Comparison of ENCODE assay signal across 10 cellular contexts in the genomic region with DNA sequence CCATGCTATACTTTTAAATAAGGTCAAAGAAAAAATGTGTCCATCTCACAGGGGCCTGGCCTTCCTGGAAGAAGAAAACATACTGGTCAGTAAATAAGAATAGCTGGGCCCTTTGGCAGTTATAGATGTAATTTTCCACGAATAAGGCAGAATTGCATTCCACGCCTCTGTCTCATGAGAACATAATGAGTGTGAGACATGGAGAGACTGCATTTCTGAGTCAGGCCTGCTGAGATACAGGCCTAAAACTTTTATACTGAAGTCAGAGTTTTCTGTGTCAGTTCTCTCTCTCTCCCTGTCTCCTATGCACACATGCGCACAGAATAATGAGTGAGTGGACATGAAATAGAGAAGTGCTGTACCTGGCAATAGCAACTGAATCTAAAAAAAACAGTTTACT. TPM values are rescaled to one million over a fixed set of nuclear protein-coding genes. Genes with fewer than 3 reads are reported as not detected.
DNase-seq lines count a peak whose midpoint lies in the region; ATAC-seq and TF ChIP-seq lines count a peak whose summit lies in the region.
"Had no signal": no experiment of that assay in that cellular context is flagged by ENCODE, and none has a peak within 500 bp of the region (broad histone marks: within the 10 kb centered on the region; RNA-seq: fewer than 3 reads in every experiment).

No MANE protein-coding gene starts in this region.

- H3K27ac Mint-ChIP-seq in mesothelial cell of epicardium = peak overlapping the region; percentile 51
- H3K27ac Mint-ChIP-seq: neural progenitor cell had no signal

- H3K4me3 Mint-ChIP-seq in mesothelial cell of epicardium = no peak overlapping the region
- H3K4me3 Mint-ChIP-seq: neural progenitor cell had no signal

- TF ChIP-seq CTCF in mesothelial cell of epicardium (IDR thresholded peaks at IDR 0.05; ENCODE audit: unreplicated experiment) = no peak
- TF ChIP-seq CTCF in vagina (IDR thresholded peaks at IDR 0.05) = no peak

- peaks cover 2% of the 10 kb centered on the region; the same call in 1 of the 2 replicates for H3K9me3 ChIP-seq in MG63
- no peaks in the 10 kb centered on the region for H3K9me3 ChIP-seq in vagina

- DNase-seq in MG63 (peak; percentile 56), dedifferentiated amniotic fluid mesenchymal stem cell (ENCODE audit: extremely low spot score) (peak; percentile 94), mesothelial cell of epicardium (ENCODE audit: low spot score in 2 of 2, unreplicated experiment in 2 of 2) (no peak), vagina (ENCODE audit: extremely low spot score in 2 of 2) (no peak)
- DNase-seq: SW 1271 had no signal

- intact Hi-C loops in vagina (cut with DNase I) = no loop called here

- H3K4me3 ChIP-seq in MG63 = no peak overlapping the region
- H3K4me3 ChIP-seq in vagina = no peak overlapping the region
- H3K4me3 ChIP-seq: cardiac muscle cell, neural progenitor cell had no signal

- H3K9me3 Mint-ChIP-seq in mesothelial cell of epicardium = peaks cover 2% of the 10 kb centered on the region

- H3K27ac ChIP-seq in vagina = peak overlapping the region; percentile 75
- H3K27ac ChIP-seq: cardiac muscle cell, neural progenitor cell had no signal

- H3K4me1 ChIP-seq in vagina = peaks cover 24% of the 10 kb centered on the region
- H3K4me1 ChIP-seq: neural progenitor cell had no signal

- H3K27me3 ChIP-seq in MG63 (no peaks in the 10 kb centered on the region), vagina (no peaks in the 10 kb centered on the region)
- H3K27me3 ChIP-seq: cardiac muscle cell, neural progenitor cell had no signal

- peaks cover 8% of the 10 kb centered on the region for H3K4me1 Mint-ChIP-seq in mesothelial cell of epicardium
- H3K4me1 Mint-ChIP-seq: neural progenitor cell had no signal

- peaks cover 3% of the 10 kb centered on the region; the same call in 1 of the 2 replicates for H3K36me3 ChIP-seq in MG63
- no peaks in the 10 kb centered on the region for H3K36me3 ChIP-seq in vagina
- H3K36me3 ChIP-seq: cardiac muscle cell, neural progenitor cell had no signal

- no peak for TF ChIP-seq POLR2A in vagina (IDR thresholded peaks at IDR 0.05)

- no peaks in the 10 kb centered on the region for H3K36me3 Mint-ChIP-seq in mesothelial cell of epicardium
- H3K36me3 Mint-ChIP-seq: neural progenitor cell had no signal

- no peaks in the 10 kb centered on the region for H3K27me3 Mint-ChIP-seq in mesothelial cell of epicardium (ENCODE audit: low read depth)

- ATAC-seq in GM18870 (IDR thresholded peaks at IDR 0.05; ENCODE audit: unreplicated experiment) (no peak), GM21515 (IDR thresholded peaks at IDR 0.05; ENCODE audit: unreplicated experiment) (no peak), GM18517 (IDR thresholded peaks at IDR 0.05; ENCODE audit: unreplicated experiment) (no peak)

RNA-seq across cellular contexts. Expression of a gene that starts 20.4 kb away (rescaled TPM):
- total RNA-seq in MG63 (2014; rRNA removed; shearing (Covaris generic); ENCODE audit: low replicate concordance) = 0.82 and 1.4 TPM in 2 replicates
- total RNA-seq in mesothelial cell of epicardium (10.8 to 13.6 TPM (median 13.3 TPM) in 3 replicates), vagina (79.6 TPM)

Comparison
In these comparisons a context has a peak if more than half of its experiments do, and no peak if none do; other contexts are left out.
1. DNase-seq: peak in MG63 (single experiment) and dedifferentiated amniotic fluid mesenchymal stem cell (single experiment); none in mesothelial cell of epicardium (0 of 2) and vagina (0 of 2).